In the genomic region with DNA sequence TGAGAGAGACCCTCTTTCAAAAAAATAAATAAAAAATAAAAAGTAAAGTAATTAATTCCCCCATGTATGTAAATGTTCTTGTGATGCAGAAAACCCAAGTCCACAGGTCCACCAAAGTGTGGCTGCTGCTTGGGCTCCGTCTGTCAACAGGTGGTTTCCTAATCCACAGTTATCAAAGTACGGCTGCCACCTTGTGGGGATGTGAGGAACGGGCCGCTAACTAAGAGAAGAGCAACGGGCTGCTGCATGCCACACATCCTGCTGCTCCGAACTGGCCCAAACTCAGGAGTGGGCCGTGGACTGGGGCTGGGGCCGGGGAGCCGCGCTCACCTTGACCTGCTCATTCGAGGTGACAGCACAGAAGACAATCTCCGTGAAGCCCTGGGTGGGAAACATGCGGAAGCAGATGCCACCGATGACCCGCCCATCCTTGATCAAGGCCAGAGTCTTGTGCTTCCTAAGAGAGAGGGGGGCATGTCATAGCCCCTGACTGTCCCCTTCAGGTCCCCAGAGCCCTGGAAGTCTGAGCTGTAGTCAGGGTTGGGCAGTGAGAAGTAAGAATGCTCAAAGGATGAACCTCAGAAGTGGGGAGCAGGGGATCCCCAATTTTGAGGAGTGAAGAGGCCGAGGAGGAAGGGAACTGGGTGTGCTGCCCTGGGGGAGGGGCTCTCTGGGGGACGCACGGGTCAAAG, we compare ENCODE assay signal across 1 cellular context.
TF ChIP-seq lines count a peak whose summit lies in the region.

No MANE protein-coding gene starts in this region.

TF ChIP-seq in HepG2, 621 proteins besides CTCF, POLR2A, EP300 and RAD21 (continued from another document):
- TF ChIP-seq, protein P1, sequence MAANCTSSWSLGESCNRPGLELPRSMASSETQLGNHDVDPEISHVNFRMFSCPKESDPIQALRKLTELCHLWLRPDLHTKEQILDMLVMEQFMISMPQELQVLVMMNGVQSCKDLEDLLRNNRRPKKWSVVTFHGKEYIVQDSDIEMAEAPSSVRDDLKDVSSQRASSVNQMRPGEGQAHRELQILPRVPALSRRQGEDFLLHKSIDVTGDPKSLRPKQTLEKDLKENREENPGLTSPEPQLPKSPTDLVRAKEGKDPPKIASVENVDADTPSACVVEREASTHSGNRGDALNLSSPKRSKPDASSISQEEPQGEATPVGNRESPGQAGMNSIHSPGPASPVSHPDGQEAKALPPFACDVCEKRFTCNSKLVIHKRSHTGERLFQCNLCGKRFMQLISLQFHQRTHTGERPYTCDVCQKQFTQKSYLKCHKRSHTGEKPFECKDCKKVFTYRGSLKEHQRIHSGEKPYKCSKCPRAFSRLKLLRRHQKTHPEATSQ (CRISPR knock-in tag; IDR thresholded peaks at IDR 0.05; ENCODE audit: borderline replicate concordance): no peak
- TF ChIP-seq ZBTB38 (CRISPR knock-in tag; IDR thresholded peaks at IDR 0.05) (peak; percentile 41; the same call in 1 of the 2 replicates), ARID2 (CRISPR knock-in tag; IDR thresholded peaks at IDR 0.05; ENCODE audit: borderline replicate concordance) (no peak), RELA (CRISPR knock-in tag; IDR thresholded peaks at IDR 0.05) (0 out of 2 replicates have a peak, but pooled peaks have one; percentile 76), ZC3H4 (CRISPR knock-in tag; IDR thresholded peaks at IDR 0.05; ENCODE audit: borderline replicate concordance) (no peak), FOXK2 (IDR thresholded peaks at IDR 0.05) (no peak), ZNF296 (CRISPR knock-in tag; conservative IDR thresholded peaks at IDR 0.05) (no peak), ZNF329 (CRISPR knock-in tag; IDR thresholded peaks at IDR 0.05; ENCODE audit: low read depth) (no peak), ATRX (CRISPR knock-in tag; IDR thresholded peaks at IDR 0.05; ENCODE audit: borderline replicate concordance) (no peak), JUN (CRISPR knock-in tag; IDR thresholded peaks at IDR 0.05) (no peak), ZNF543 (CRISPR knock-in tag; IDR thresholded peaks at IDR 0.05) (no peak), IRF2 (CRISPR knock-in tag; IDR thresholded peaks at IDR 0.05) (0 out of 2 replicates have a peak, but pooled peaks have one; percentile 57), JUND (CRISPR knock-in tag; IDR thresholded peaks at IDR 0.05) (no peak), ZNF614 (CRISPR knock-in tag; IDR thresholded peaks at IDR 0.05; ENCODE audit: borderline replicate concordance) (peak; percentile 75), ZNF484 (CRISPR knock-in tag; IDR thresholded peaks at IDR 0.05; ENCODE audit: borderline replicate concordance, low read depth) (no peak), ZNF790 (CRISPR knock-in tag; IDR thresholded peaks at IDR 0.05; ENCODE audit: borderline replicate concordance) (no peak), ZNF292 (CRISPR knock-in tag; IDR thresholded peaks at IDR 0.05; ENCODE audit: borderline replicate concordance, low read depth) (no peak), CCAR2 (optimal IDR thresholded peaks at IDR 0.05; ENCODE audit: low read depth, low read length) (no peak), MTF1 (CRISPR knock-in tag; IDR thresholded peaks at IDR 0.05) (no peak), REL (CRISPR knock-in tag; conservative IDR thresholded peaks at IDR 0.05) (peak; percentile 51; the same call in 1 of the 2 replicates), NCOA1 (CRISPR knock-in tag; IDR thresholded peaks at IDR 0.05) (no peak), ZNF33A (CRISPR knock-in tag; IDR thresholded peaks at IDR 0.05; ENCODE audit: borderline replicate concordance) (no peak), RBFOX2 (IDR thresholded peaks at IDR 0.05; ENCODE audit: low read depth, low read length) (peak; percentile 24), SMAD3 (CRISPR knock-in tag; IDR thresholded peaks at IDR 0.05) (0 out of 2 replicates have a peak, but pooled peaks have one; percentile 31), ZNF766 (CRISPR knock-in tag; IDR thresholded peaks at IDR 0.05; ENCODE audit: borderline replicate concordance) (no peak), CBX5 (CRISPR knock-in tag; IDR thresholded peaks at IDR 0.05; ENCODE audit: borderline replicate concordance) (no peak), SRSF9 (IDR thresholded peaks at IDR 0.05; ENCODE audit: borderline replicate concordance, insufficient read depth, low read depth, low read length, poor library complexity, severe bottlenecking) (no peak), ARNT (IDR thresholded peaks at IDR 0.05) (no peak), SP5 (CRISPR knock-in tag; IDR thresholded peaks at IDR 0.05; ENCODE audit: borderline replicate concordance, low read depth) (no peak), HDAC6 (IDR thresholded peaks at IDR 0.05; ENCODE audit: low read depth, low read length) (no peak), TGIF2 (CRISPR knock-in tag; IDR thresholded peaks at IDR 0.05) (0 out of 2 replicates have a peak, but pooled peaks have one; percentile 48), ZNF280B (CRISPR knock-in tag; IDR thresholded peaks at IDR 0.05; ENCODE audit: borderline replicate concordance) (no peak), ZNF839 (CRISPR knock-in tag; IDR thresholded peaks at IDR 0.05; ENCODE audit: borderline replicate concordance) (no peak), FOXO1 (CRISPR knock-in tag; IDR thresholded peaks at IDR 0.05) (peak; percentile 74), PHF20 (CRISPR knock-in tag; IDR thresholded peaks at IDR 0.05) (no peak), ZNF557 (CRISPR knock-in tag; IDR thresholded peaks at IDR 0.05) (no peak), ATF2 (CRISPR knock-in tag; IDR thresholded peaks at IDR 0.05) (0 out of 2 replicates have a peak, but pooled peaks have one; percentile 29), TBX2 (CRISPR knock-in tag; IDR thresholded peaks at IDR 0.05; ENCODE audit: borderline replicate concordance) (peak; percentile 53; the same call in 1 of the 2 replicates), MIER3 (CRISPR knock-in tag; IDR thresholded peaks at IDR 0.05; ENCODE audit: borderline replicate concordance) (0 out of 2 replicates have a peak, but pooled peaks have one; percentile 30), AGO1 (IDR thresholded peaks at IDR 0.05; ENCODE audit: low read depth, low read length, poor library complexity, severe bottlenecking) (no peak), ZNF3 (CRISPR knock-in tag; IDR thresholded peaks at IDR 0.05) (no peak), ZNF615 (CRISPR knock-in tag; IDR thresholded peaks at IDR 0.05; ENCODE audit: borderline replicate concordance) (no peak), POGK (CRISPR knock-in tag; conservative IDR thresholded peaks at IDR 0.05) (no peak), HNRNPUL1 (IDR thresholded peaks at IDR 0.05; ENCODE audit: low read depth, low read length) (no peak), ZFP1 (CRISPR knock-in tag; IDR thresholded peaks at IDR 0.05) (no peak), BRD4 (CRISPR knock-in tag; IDR thresholded peaks at IDR 0.05) (no peak), ZNF451 (CRISPR knock-in tag; IDR thresholded peaks at IDR 0.05) (no peak), KMT2A (CRISPR knock-in tag; IDR thresholded peaks at IDR 0.05) (0 out of 2 replicates have a peak, but pooled peaks have one; percentile 30), MTF2 (CRISPR knock-in tag; IDR thresholded peaks at IDR 0.05; ENCODE audit: borderline replicate concordance) (no peak), ISX (CRISPR knock-in tag; conservative IDR thresholded peaks at IDR 0.05) (no peak)
- TF ChIP-seq, protein P2, sequence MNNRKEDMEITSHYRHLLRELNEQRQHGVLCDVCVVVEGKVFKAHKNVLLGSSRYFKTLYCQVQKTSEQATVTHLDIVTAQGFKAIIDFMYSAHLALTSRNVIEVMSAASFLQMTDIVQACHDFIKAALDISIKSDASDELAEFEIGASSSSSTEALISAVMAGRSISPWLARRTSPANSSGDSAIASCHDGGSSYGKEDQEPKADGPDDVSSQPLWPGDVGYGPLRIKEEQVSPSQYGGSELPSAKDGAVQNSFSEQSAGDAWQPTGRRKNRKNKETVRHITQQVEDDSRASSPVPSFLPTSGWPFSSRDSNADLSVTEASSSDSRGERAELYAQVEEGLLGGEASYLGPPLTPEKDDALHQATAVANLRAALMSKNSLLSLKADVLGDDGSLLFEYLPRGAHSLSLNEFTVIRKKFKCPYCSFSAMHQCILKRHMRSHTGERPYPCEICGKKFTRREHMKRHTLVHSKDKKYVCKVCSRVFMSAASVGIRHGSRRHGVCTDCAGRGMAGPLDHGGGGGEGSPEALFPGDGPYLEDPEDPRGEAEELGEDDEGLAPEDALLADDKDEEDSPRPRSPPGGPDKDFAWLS (CRISPR knock-in tag; IDR thresholded peaks at IDR 0.05; ENCODE audit: borderline replicate concordance): no peak
- TF ChIP-seq, protein P3, sequence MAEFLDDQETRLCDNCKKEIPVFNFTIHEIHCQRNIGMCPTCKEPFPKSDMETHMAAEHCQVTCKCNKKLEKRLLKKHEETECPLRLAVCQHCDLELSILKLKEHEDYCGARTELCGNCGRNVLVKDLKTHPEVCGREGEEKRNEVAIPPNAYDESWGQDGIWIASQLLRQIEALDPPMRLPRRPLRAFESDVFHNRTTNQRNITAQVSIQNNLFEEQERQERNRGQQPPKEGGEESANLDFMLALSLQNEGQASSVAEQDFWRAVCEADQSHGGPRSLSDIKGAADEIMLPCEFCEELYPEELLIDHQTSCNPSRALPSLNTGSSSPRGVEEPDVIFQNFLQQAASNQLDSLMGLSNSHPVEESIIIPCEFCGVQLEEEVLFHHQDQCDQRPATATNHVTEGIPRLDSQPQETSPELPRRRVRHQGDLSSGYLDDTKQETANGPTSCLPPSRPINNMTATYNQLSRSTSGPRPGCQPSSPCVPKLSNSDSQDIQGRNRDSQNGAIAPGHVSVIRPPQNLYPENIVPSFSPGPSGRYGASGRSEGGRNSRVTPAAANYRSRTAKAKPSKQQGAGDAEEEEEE (CRISPR knock-in tag; IDR thresholded peaks at IDR 0.05; ENCODE audit: borderline replicate concordance): no peak
- TF ChIP-seq, protein P4, sequence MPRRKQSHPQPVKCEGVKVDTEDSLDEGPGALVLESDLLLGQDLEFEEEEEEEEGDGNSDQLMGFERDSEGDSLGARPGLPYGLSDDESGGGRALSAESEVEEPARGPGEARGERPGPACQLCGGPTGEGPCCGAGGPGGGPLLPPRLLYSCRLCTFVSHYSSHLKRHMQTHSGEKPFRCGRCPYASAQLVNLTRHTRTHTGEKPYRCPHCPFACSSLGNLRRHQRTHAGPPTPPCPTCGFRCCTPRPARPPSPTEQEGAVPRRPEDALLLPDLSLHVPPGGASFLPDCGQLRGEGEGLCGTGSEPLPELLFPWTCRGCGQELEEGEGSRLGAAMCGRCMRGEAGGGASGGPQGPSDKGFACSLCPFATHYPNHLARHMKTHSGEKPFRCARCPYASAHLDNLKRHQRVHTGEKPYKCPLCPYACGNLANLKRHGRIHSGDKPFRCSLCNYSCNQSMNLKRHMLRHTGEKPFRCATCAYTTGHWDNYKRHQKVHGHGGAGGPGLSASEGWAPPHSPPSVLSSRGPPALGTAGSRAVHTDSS (CRISPR knock-in tag; conservative IDR thresholded peaks at IDR 0.05): no peak
- TF ChIP-seq, protein P5, sequence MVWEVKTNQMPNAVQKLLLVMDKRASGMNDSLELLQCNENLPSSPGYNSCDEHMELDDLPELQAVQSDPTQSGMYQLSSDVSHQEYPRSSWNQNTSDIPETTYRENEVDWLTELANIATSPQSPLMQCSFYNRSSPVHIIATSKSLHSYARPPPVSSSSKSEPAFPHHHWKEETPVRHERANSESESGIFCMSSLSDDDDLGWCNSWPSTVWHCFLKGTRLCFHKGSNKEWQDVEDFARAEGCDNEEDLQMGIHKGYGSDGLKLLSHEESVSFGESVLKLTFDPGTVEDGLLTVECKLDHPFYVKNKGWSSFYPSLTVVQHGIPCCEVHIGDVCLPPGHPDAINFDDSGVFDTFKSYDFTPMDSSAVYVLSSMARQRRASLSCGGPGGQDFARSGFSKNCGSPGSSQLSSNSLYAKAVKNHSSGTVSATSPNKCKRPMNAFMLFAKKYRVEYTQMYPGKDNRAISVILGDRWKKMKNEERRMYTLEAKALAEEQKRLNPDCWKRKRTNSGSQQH (CRISPR knock-in tag; IDR thresholded peaks at IDR 0.05; ENCODE audit: low read depth): no peak
